20 cellular contexts compared by ENCODE assay signal in genomic region chr5:155689403-155689802, GRCh38.
"Had no signal": no experiment of that assay in that cellular context is flagged by ENCODE, and none has a peak within 500 bp of the region (broad histone marks: within the 10 kb centered on the region; RNA-seq: fewer than 3 reads in every experiment).

No MANE protein-coding gene starts in this region.

- H3K27ac Mint-ChIP-seq: activated CD4-positive, alpha-beta memory T cell treated with anti-CD3 and anti-CD28 coated beads for 36 hours; activated naive CD8-positive, alpha-beta T cell treated with anti-CD3 and anti-CD28 coated beads for 36 hours; memory B cell; natural killer cell; progenitor cell of endocrine pancreas had no signal

- H3K4me1 Mint-ChIP-seq: activated naive CD8-positive, alpha-beta T cell treated with anti-CD3 and anti-CD28 coated beads for 36 hours; memory B cell; natural killer cell had no signal

- ATAC-seq: activated T-cell treated with anti-CD3 and anti-CD28 coated beads, Interleukin-2, amount 50 U/mL, for 4 hours; esophagus mucosa; left lobe of liver; natural killer cell; right lobe of liver had no signal

- H3K36me3 Mint-ChIP-seq: activated CD4-positive, alpha-beta memory T cell treated with anti-CD3 and anti-CD28 coated beads for 36 hours; activated naive CD8-positive, alpha-beta T cell treated with anti-CD3 and anti-CD28 coated beads for 36 hours; memory B cell; natural killer cell had no signal

- H3K27ac ChIP-seq: dorsolateral prefrontal cortex, right lobe of liver, spleen, transverse colon had no signal

- H3K4me3 Mint-ChIP-seq: activated CD4-positive, alpha-beta memory T cell treated with anti-CD3 and anti-CD28 coated beads for 36 hours; activated naive CD8-positive, alpha-beta T cell treated with anti-CD3 and anti-CD28 coated beads for 36 hours; activated T-cell treated with anti-CD3 and anti-CD28 coated beads, Interleukin-2, amount 50 U/mL, for 4 hours; memory B cell; natural killer cell had no signal

- H3K27me3 Mint-ChIP-seq: activated CD4-positive, alpha-beta memory T cell treated with anti-CD3 and anti-CD28 coated beads for 36 hours; progenitor cell of endocrine pancreas had no signal

- H3K9me3 Mint-ChIP-seq: activated CD4-positive, alpha-beta memory T cell treated with anti-CD3 and anti-CD28 coated beads for 36 hours; activated naive CD8-positive, alpha-beta T cell treated with anti-CD3 and anti-CD28 coated beads for 36 hours; activated T-cell treated with anti-CD3 and anti-CD28 coated beads, Interleukin-2, amount 50 U/mL, for 4 hours; memory B cell had no signal

- H3K4me1 ChIP-seq: right lobe of liver, spleen, transverse colon had no signal

- H3K27me3 ChIP-seq: right lobe of liver, spleen, transverse colon had no signal

- DNase-seq: activated CD4-positive, alpha-beta memory T cell treated with anti-CD3 and anti-CD28 coated beads for 36 hours; activated CD4-positive, alpha-beta T cell treated with anti-CD3 and anti-CD28 coated beads for 1 hour; activated gamma-delta T cell; activated naive CD8-positive, alpha-beta T cell treated with anti-CD3 and anti-CD28 coated beads for 36 hours; activated T-cell treated with anti-CD3 and anti-CD28 coated beads, Interleukin-2, amount 50 U/mL, for 4 hours; anterior cingulate cortex; dorsolateral prefrontal cortex; head of caudate nucleus; natural killer cell; occipital lobe; right lobe of liver; spleen; stimulated activated CD4-positive, alpha-beta T cell treated with anti-CD3 and anti-CD28 coated beads, Interleukin-1b, Interleukin-23, amount 100 ng/mL, for 48 hours; stimulated activated naive CD4-positive, alpha-beta T cell; substantia nigra; transverse colon had no signal

- H3K36me3 ChIP-seq: right lobe of liver, spleen, transverse colon had no signal

- H3K4me3 ChIP-seq: dorsolateral prefrontal cortex, right lobe of liver, spleen, transverse colon had no signal
